Comparison of ENCODE assay signal across 13 cellular contexts in the genomic region with DNA sequence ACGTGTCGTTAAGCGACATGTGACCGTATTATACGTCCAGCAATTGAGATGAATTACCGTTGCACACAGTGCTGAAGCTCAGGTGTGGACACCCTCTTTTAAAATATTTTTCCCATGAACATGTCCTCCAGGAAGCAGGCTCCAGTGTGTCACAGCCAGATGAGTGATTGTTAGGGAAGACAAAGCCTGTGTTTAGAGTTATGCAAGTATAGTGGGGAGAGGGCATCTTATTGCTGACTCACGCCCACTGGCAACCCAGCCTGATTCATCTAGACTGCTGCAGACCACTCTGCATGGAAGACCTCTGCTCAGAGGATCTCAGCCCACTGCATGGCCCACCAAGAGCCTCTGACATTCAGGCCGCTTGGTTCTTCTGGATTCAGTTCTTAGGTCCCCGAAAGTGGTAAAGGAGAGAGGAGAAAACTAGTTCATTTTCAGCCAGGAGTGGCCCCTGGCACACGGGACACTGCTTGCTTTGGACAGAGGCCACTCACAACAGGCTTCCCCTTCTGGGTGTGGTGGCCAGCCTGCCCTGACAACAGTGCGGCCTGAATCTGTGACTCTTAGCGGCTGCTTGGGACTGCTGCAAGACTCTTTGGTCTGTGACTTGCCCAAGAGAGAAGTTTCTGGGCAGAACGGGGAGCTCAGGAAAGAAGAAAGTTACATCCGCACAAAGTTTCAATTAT.
A peak's percentile ranks its signal among the peaks of the same experiment; 100 is the strongest.
DNase-seq lines count a peak whose midpoint lies in the region; ATAC-seq, FAIRE-seq and TF ChIP-seq lines count a peak whose summit lies in the region.
"Had no signal": no experiment of that assay in that cellular context is flagged by ENCODE, and none has a peak within 500 bp of the region (broad histone marks: within the 10 kb centered on the region; RNA-seq: fewer than 3 reads in every experiment).

No MANE protein-coding gene starts in this region.

- H3K36me3 ChIP-seq in ascending aorta (no peaks in the 10 kb centered on the region), pancreas (no peaks in the 10 kb centered on the region)

- intact Hi-C loops in ascending aorta (cut with DNase I), result loop anchor here (2.0 to 5.0 kb wide), 2 partner anchors 20 to 156 kb away; no protein-coding TSS in a partner anchor
- intact Hi-C loops in right cardiac atrium (cut with DNase I), result no loop called here
- intact Hi-C loops in pancreas (cut with DNase I), result loop anchor here in 1 of 3 donors (10.0 kb wide), 1 partner anchor 258 kb away; no protein-coding TSS in a partner anchor

- H3K4me3 ChIP-seq in ascending aorta (peak overlapping the region in 1 of 2 donors; percentile 14), right cardiac atrium (ENCODE audit: low read length) (no peak overlapping the region), pancreas (no peak overlapping the region)

- DNase-seq in A172 (ENCODE audit: low spot score) (peak; percentile 28), ascending aorta (ENCODE audit: low spot score in 2 of 2) (peak; percentile 52 to 81), right cardiac atrium (peak; percentile 76 to 83 (median 81)), pancreas (peak in 5 of 6 donors; percentile 68 to 86 (median 75)), NCI-H1092 (lab: John Stamatoyannopoulos, UW) (no peak), NCI-H1694 (lab: John Stamatoyannopoulos, UW) (no peak)
- no peak for DNase-seq in stimulated activated CD4-positive, alpha-beta T cell treated with anti-CD3 and anti-CD28 coated beads, Interleukin-2, amount 100 ng/mL, for 24 hours
- DNase-seq: ACHN; effector CD4-positive, alpha-beta T cell; NCI-H1694 treated with DMSO at 0.1 percent for 48 hours; stimulated activated CD4-positive, alpha-beta T cell treated with anti-CD3 and anti-CD28 coated beads, Interleukin-12 subunit alpha, Interleukin-12 subunit beta, amount 100 ng/mL, for 4 hours; stimulated activated naive CD4-positive, alpha-beta T cell treated with Interleukin-2 at 50 U/mL for 16 hours had no signal

- ATAC-seq in right cardiac atrium (peak; percentile 82 to 96), pancreas (peak; percentile 68 to 87 (median 83)), GM19328 (IDR thresholded peaks at IDR 0.05; ENCODE audit: unreplicated experiment) (no peak)

- H3K4me1 ChIP-seq in ascending aorta, result peaks cover 20 to 52% of the 10 kb centered on the region in 2 donors
- H3K4me1 ChIP-seq in right cardiac atrium (ENCODE audit: control insufficient read depth, insufficient read depth, low read length), result peaks cover 10% of the 10 kb centered on the region
- H3K4me1 ChIP-seq in pancreas, result peaks cover 44 to 64% (median 64%) of the 10 kb centered on the region in 3 donors

- TF ChIP-seq CTCF in ascending aorta (IDR thresholded peaks at IDR 0.05) (no peak), pancreas (IDR thresholded peaks at IDR 0.05) (no peak)

- H3K27ac ChIP-seq in ascending aorta (peak overlapping the region; percentile 85 to 90), right cardiac atrium (ENCODE audit: low read length) (peak overlapping the region; percentile 39), pancreas (peak overlapping the region; percentile 13 to 89 (median 78))

- H3K27me3 ChIP-seq in ascending aorta, result no peaks in the 10 kb centered on the region
- H3K27me3 ChIP-seq in right cardiac atrium (ENCODE audit: control insufficient read depth, insufficient read depth), result no peaks in the 10 kb centered on the region
- no peaks in the 10 kb centered on the region for H3K27me3 ChIP-seq in pancreas

- H3K9me3 ChIP-seq in ascending aorta (peaks cover 0 to 24% of the 10 kb centered on the region in 2 donors), right cardiac atrium (ENCODE audit: control insufficient read depth, low read length) (no peaks in the 10 kb centered on the region), pancreas (no peaks in the 10 kb centered on the region)

- WGBS in right cardiac atrium, result 77% methylated on average over 14 of the region's 14 CpGs
- 53 to 63% methylated on average over 14 of the region's 14 CpGs for WGBS in pancreas, 2 donors

- no peak for FAIRE-seq in pancreas (lab: Jason Lieb, UNC)

Comparison
In these comparisons a context has a peak if more than half of its experiments do, and no peak if none do; other contexts are left out.
1. DNase-seq: peak in A172 (single experiment), ascending aorta (2 of 2), right cardiac atrium (3 of 3) and pancreas (5 of 6); none in NCI-H1092 (single experiment), stimulated activated CD4-positive, alpha-beta T cell treated with anti-CD3 and anti-CD28 coated beads, Interleukin-2, amount 100 ng/mL, for 24 hours (0 of 2) and NCI-H1694 (single experiment).
2. Peak in every context shown above with its lines, with median percentiles within 50 percentile points of each other: H3K27ac ChIP-seq.